ENCODE assay signal across 28 cellular contexts in the genomic region with DNA sequence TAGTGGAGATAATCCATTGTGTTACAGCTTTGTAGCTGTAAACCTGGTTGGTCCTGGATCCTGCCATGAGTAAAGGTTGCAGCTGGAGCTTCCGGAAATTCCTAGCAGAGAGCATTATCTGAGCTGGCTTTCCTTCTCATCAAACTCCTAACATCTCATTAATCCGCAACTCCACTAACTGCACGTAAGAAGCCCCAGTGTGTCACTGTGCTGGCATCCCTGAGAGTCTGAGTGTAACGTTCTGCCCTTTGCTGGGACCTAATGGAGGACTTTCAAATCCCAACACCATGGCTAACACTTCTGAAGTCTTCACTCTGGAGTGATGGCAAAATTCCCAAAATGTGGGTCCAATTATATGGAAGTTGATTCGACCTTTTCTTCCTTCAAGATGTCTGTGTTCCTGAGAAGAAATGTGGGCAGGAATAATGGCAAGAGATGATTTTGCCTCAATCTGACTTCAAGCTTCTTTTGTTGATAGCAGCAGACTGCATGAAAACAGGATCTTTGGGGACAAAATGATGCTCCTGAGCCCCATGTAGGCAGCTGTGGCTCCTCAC. TPM values are rescaled to one million over a fixed set of nuclear protein-coding genes. Genes with fewer than 3 reads are reported as not detected.
"Had no signal": no experiment of that assay in that cellular context is flagged by ENCODE, and none has a peak within 500 bp of the region (broad histone marks: within the 10 kb centered on the region; RNA-seq: fewer than 3 reads in every experiment).

No MANE protein-coding gene starts in this region.

- H3K27ac Mint-ChIP-seq: activated CD4-positive, alpha-beta T cell treated with anti-CD3 and anti-CD28 coated beads for 36 hours; activated naive CD8-positive, alpha-beta T cell treated with anti-CD3 and anti-CD28 coated beads, Interleukin-2, amount 10 ng/mL, durations not matched to agents 7 days and 5 days; activated T-helper 2 cell treated with anti-CD3 and anti-CD28 coated beads, Interferon-gamma antibody, Interleukin-2, Interleukin-4, amounts not matched to agents 10 μg/mL and 5 μg/mL and 100 μg/mL, durations not matched to agents 14 hours and 24 hours and 36 hours; nephron; stimulated activated memory B cell treated with anti-CD40 and anti-IgM and Interleukin-4, amounts not matched to agents 10 μg/mL and 1 μg/mL and 100 μg/mL, for 72 hours; WTC11 had no signal

- DNase-seq: activated CD4-positive, alpha-beta T cell treated with anti-CD3 and anti-CD28 coated beads for 36 hours; activated CD4-positive, alpha-beta T cell treated with anti-CD3 and anti-CD28 coated beads, Interleukin-2, amount 50 U/mL, for 48 hours; activated naive CD4-positive, alpha-beta T cell treated with Interleukin-2 at 50 U/mL for 16 hours; activated naive CD8-positive, alpha-beta T cell treated with anti-CD3 and anti-CD28 coated beads, Interleukin-2, amount 10 ng/mL, durations not matched to agents 7 days and 5 days; activated T-cell treated with anti-CD3 and anti-CD28 coated beads, Interleukin-2, amount 50 U/mL, for 1 hour; amygdala; foreskin keratinocyte; glutamatergic neuron; hypothalamus; left lung; midbrain; nucleus accumbens; posterior cingulate gyrus; sigmoid colon; spleen; stimulated activated CD4-positive, alpha-beta T cell treated with anti-CD3 and anti-CD28 coated beads, Interleukin-4, amount 100 ng/mL, for 4 hours; SW 1271; T-helper 2 cell; testis; upper lobe of right lung had no signal

- H3K36me3 Mint-ChIP-seq: activated naive CD8-positive, alpha-beta T cell treated with anti-CD3 and anti-CD28 coated beads, Interleukin-2, amount 10 ng/mL, durations not matched to agents 7 days and 5 days had no signal

- ATAC-seq: activated CD4-positive, alpha-beta T cell treated with anti-CD3 and anti-CD28 coated beads for 36 hours; foreskin keratinocyte; left lung; stimulated activated memory B cell treated with anti-CD40 and anti-IgM and Interleukin-4, amounts not matched to agents 10 μg/mL and 1 μg/mL and 100 μg/mL, for 72 hours; upper lobe of right lung; WTC11 had no signal

- H3K4me3 ChIP-seq: left lung, sigmoid colon, spleen, testis, upper lobe of right lung had no signal

- H3K27ac ChIP-seq: foreskin keratinocyte, left lung, sigmoid colon, spleen, testis, upper lobe of right lung had no signal

- H3K4me1 Mint-ChIP-seq: activated CD4-positive, alpha-beta T cell treated with anti-CD3 and anti-CD28 coated beads for 36 hours; activated naive CD8-positive, alpha-beta T cell treated with anti-CD3 and anti-CD28 coated beads, Interleukin-2, amount 10 ng/mL, durations not matched to agents 7 days and 5 days; nephron; stimulated activated memory B cell treated with anti-CD40 and anti-IgM and Interleukin-4, amounts not matched to agents 10 μg/mL and 1 μg/mL and 100 μg/mL, for 72 hours; WTC11 had no signal

- H3K4me1 ChIP-seq: foreskin keratinocyte, sigmoid colon, spleen, testis, upper lobe of right lung had no signal

- H3K4me3 Mint-ChIP-seq: activated CD4-positive, alpha-beta T cell treated with anti-CD3 and anti-CD28 coated beads for 36 hours; activated naive CD8-positive, alpha-beta T cell treated with anti-CD3 and anti-CD28 coated beads, Interleukin-2, amount 10 ng/mL, durations not matched to agents 7 days and 5 days; nephron; stimulated activated memory B cell treated with anti-CD40 and anti-IgM and Interleukin-4, amounts not matched to agents 10 μg/mL and 1 μg/mL and 100 μg/mL, for 72 hours; WTC11 had no signal

- H3K36me3 ChIP-seq: left lung, sigmoid colon, spleen, upper lobe of right lung had no signal

- H3K9me3 ChIP-seq: sigmoid colon, testis, upper lobe of right lung had no signal

RNA-seq across cellular contexts. Expression of a gene that starts 9.6 kb away (rescaled TPM):
- total RNA-seq: activated CD4-positive, alpha-beta T cell treated with anti-CD3 and anti-CD28 coated beads for 36 hours; activated naive CD8-positive, alpha-beta T cell treated with anti-CD3 and anti-CD28 coated beads, Interleukin-2, amount 10 ng/mL, durations not matched to agents 7 days and 5 days; activated T-helper 2 cell treated with anti-CD3 and anti-CD28 coated beads, Interferon-gamma antibody, Interleukin-2, Interleukin-4, amounts not matched to agents 10 μg/mL and 5 μg/mL and 100 μg/mL, durations not matched to agents 14 hours and 24 hours and 36 hours; cardiac septum; epithelial cell of proximal tubule; foreskin keratinocyte; kidney epithelial cell; left lung; renal cortical epithelial cell; sigmoid colon; spleen; upper lobe of right lung had no signal
